ENCODE assay signal across 17 cellular contexts in genomic region chr18:58753976-58754375, GRCh38.
DNase-seq lines count a peak whose midpoint lies in the region; ATAC-seq, FAIRE-seq and TF ChIP-seq lines count a peak whose summit lies in the region.
"Had no signal": no experiment of that assay in that cellular context is flagged by ENCODE, and none has a peak within 500 bp of the region (broad histone marks: within the 10 kb centered on the region; RNA-seq: fewer than 3 reads in every experiment).

No MANE protein-coding gene starts in this region.

- FAIRE-seq in keratinocyte (lab: Jason Lieb, UNC) = peak; percentile 55

- H3K27ac ChIP-seq in CD4-positive, alpha-beta T cell (ENCODE audit: low read depth, low read length) = no peak overlapping the region
- H3K27ac ChIP-seq in GM23338 (ENCODE audit: low read depth) = no peak overlapping the region
- no peak overlapping the region for H3K27ac ChIP-seq in keratinocyte (ENCODE audit: control insufficient read depth, insufficient read depth, low read length)
- H3K27ac ChIP-seq: esophagus muscularis mucosa had no signal

- H3K4me2 ChIP-seq in GM23338 (no peak overlapping the region), keratinocyte (ENCODE audit: control insufficient read depth, extremely low read depth, insufficient read depth, low read depth, low read length) (no peak overlapping the region)

- H3K79me2 ChIP-seq in GM23338 (replicated peaks; ENCODE audit: insufficient read depth) (no peaks in the 10 kb centered on the region), keratinocyte (ENCODE audit: control insufficient read depth, insufficient read depth, low read length) (no peaks in the 10 kb centered on the region)

- H3K36me3 ChIP-seq in GM23338 (ENCODE audit: insufficient read depth) = no peaks in the 10 kb centered on the region
- H3K36me3 ChIP-seq in keratinocyte (ENCODE audit: control insufficient read depth in 2 of 2, extremely low read depth in 1 of 2, insufficient read depth in 2 of 2, low read length in 2 of 2) = peaks cover 4 to 19% of the 10 kb centered on the region in 2 experiments

- peaks cover 32% of the 10 kb centered on the region for H3K36me3 Mint-ChIP-seq in CD4-positive, alpha-beta T cell (ENCODE audit: low read depth)
- H3K36me3 Mint-ChIP-seq in GM23338 (ENCODE audit: low read depth) = peaks cover 13% of the 10 kb centered on the region

- H3K4me1 ChIP-seq in GM23338 (ENCODE audit: insufficient read depth) (no peaks in the 10 kb centered on the region), keratinocyte (ENCODE audit: control insufficient read depth, extremely low read depth, insufficient read depth, low read length) (peaks cover 17% of the 10 kb centered on the region)

- H3K9me1 ChIP-seq in keratinocyte (ENCODE audit: control insufficient read depth, extremely low read depth, insufficient read depth, low read length) = no peaks in the 10 kb centered on the region

- H3F3A ChIP-seq in GM23338 (replicated peaks; ENCODE audit: low read depth) = no peaks in the 10 kb centered on the region

- no peaks in the 10 kb centered on the region for H3K9me3 Mint-ChIP-seq in CD4-positive, alpha-beta T cell
- no peaks in the 10 kb centered on the region for H3K9me3 Mint-ChIP-seq in GM23338
- H3K9me3 Mint-ChIP-seq: activated T-helper 2 cell treated with anti-CD3 and anti-CD28 coated beads, Interferon-gamma antibody, Interleukin-2, Interleukin-4, amounts not matched to agents 10 μg/mL and 5 μg/mL and 100 μg/mL, durations not matched to agents 14 hours and 24 hours and 36 hours; neural crest cell had no signal

- POLR2A ChIA-PET in CD4-positive, alpha-beta T cell (lab: Charles Lee) = interaction anchor here (1.3 to 2.4 kb wide), 4 partner anchors 10 to 216 kb away, joined by 4 to 12 read pairs (median 8); partner anchors contain the start of gene MALT1

- H3K4me3 ChIP-seq in GM23338 (no peak overlapping the region), astrocyte of the spinal cord (ENCODE audit: low read depth, low read length) (no peak overlapping the region), keratinocyte (ENCODE audit: control insufficient read depth in 2 of 3, extremely low read depth in 1 of 3, insufficient read depth in 2 of 3, low read depth in 1 of 3, low read length in 3 of 3) (no peak overlapping the region)
- H3K4me3 ChIP-seq: esophagus muscularis mucosa had no signal

- peak overlapping the region; percentile 72 for H3K27ac Mint-ChIP-seq in CD4-positive, alpha-beta T cell
- no peak overlapping the region for H3K27ac Mint-ChIP-seq in GM23338
- H3K27ac Mint-ChIP-seq: activated T-helper 2 cell treated with anti-CD3 and anti-CD28 coated beads, Interferon-gamma antibody, Interleukin-2, Interleukin-4, amounts not matched to agents 10 μg/mL and 5 μg/mL and 100 μg/mL, durations not matched to agents 14 hours and 24 hours and 36 hours had no signal

- TF ChIP-seq CTCF in CD4-positive, alpha-beta T cell (IDR thresholded peaks at IDR 0.05) = no peak
- TF ChIP-seq CTCF in GM23338 (conservative IDR thresholded peaks at IDR 0.05; ENCODE audit: low read depth in 2 of 2) = no peak
- TF ChIP-seq CTCF in astrocyte of the spinal cord (IDR thresholded peaks at IDR 0.05; ENCODE audit: low read depth, low read length) = no peak
- no peak for TF ChIP-seq CTCF in keratinocyte (optimal IDR thresholded peaks at IDR 0.05 in 1 of 3, IDR thresholded peaks at IDR 0.05 in 1 of 3, conservative IDR thresholded peaks at IDR 0.05 in 1 of 3; ENCODE audit: extremely low read depth in 1 of 3, insufficient read depth in 2 of 3, low read length in 3 of 3)

- no peaks in the 10 kb centered on the region for H3K27me3 Mint-ChIP-seq in CD4-positive, alpha-beta T cell
- peaks cover 3% of the 10 kb centered on the region for H3K27me3 Mint-ChIP-seq in GM23338 (ENCODE audit: insufficient read depth, low read depth, poor library complexity)

- H4K20me1 ChIP-seq in GM23338 (replicated peaks; ENCODE audit: insufficient read depth) = no peaks in the 10 kb centered on the region
- H4K20me1 ChIP-seq in keratinocyte (ENCODE audit: control insufficient read depth, extremely low read depth, insufficient read depth, low read length) = no peaks in the 10 kb centered on the region

- H3K4me3 Mint-ChIP-seq in CD4-positive, alpha-beta T cell = no peak overlapping the region
- no peak overlapping the region for H3K4me3 Mint-ChIP-seq in GM23338
- H3K4me3 Mint-ChIP-seq: neural crest cell had no signal

- in situ Hi-C loops in astrocyte of the spinal cord (cut with HindIII; ENCODE audit: low sequenced_read_pairs) = loop anchor here (25.0 kb wide), 1 partner anchor 217 kb away; no protein-coding TSS in a partner anchor

- intact Hi-C loops in CD4-positive, alpha-beta T cell (cut with DNase I, micrococcal nuclease) = loop anchor here in 1 of 2 experiments (2.0 kb wide), 1 partner anchor 67 kb away; no protein-coding TSS in a partner anchor

- peaks cover 5% of the 10 kb centered on the region for H3K9me3 ChIP-seq in CD4-positive, alpha-beta T cell (ENCODE audit: control insufficient read depth, low read length)
- H3K9me3 ChIP-seq in keratinocyte (ENCODE audit: control insufficient read depth, low read depth, low read length) = no peaks in the 10 kb centered on the region

- no peak for ATAC-seq in CD4-positive, alpha-beta T cell (ENCODE audit: poor library complexity)
- ATAC-seq in GM23338 (peak; percentile 22; the same call in 2 of the 3 replicates), HG03432 (IDR thresholded peaks at IDR 0.05; ENCODE audit: unreplicated experiment) (no peak)

- H3K9me2 ChIP-seq in GM23338 (ENCODE audit: insufficient read depth) = 0 out of 2 replicates have a peak, but pooled peaks cover 8% of the 10 kb centered on the region

- dilution Hi-C loops in keratinocyte (cut with MboI; ENCODE audit: extremely low pct_ligation_motif_present, low sequenced_read_pairs) = no loop called here

- no peak overlapping the region for H2AFZ ChIP-seq in GM23338
- H2AFZ ChIP-seq in keratinocyte (ENCODE audit: control insufficient read depth, low read length) = no peak overlapping the region

- CTCF ChIA-PET in CD4-positive, alpha-beta T cell (lab: Charles Lee) = interaction anchor here (3.6 kb wide), 1 partner anchor 10 kb away, joined by 17 read pairs; no protein-coding TSS in a partner anchor

- H3K4me1 Mint-ChIP-seq in CD4-positive, alpha-beta T cell (ENCODE audit: low read depth) = peaks cover 48% of the 10 kb centered on the region
- H3K4me1 Mint-ChIP-seq in GM23338 = peaks cover 8% of the 10 kb centered on the region

- no peaks in the 10 kb centered on the region for H3K27me3 ChIP-seq in CD4-positive, alpha-beta T cell (ENCODE audit: control insufficient read depth, insufficient read depth, low read length)
- H3K27me3 ChIP-seq in GM23338 (ENCODE audit: insufficient read depth) = no peaks in the 10 kb centered on the region
- H3K27me3 ChIP-seq in keratinocyte (ENCODE audit: control insufficient read depth, extremely low read depth, insufficient read depth, low read length) = no peaks in the 10 kb centered on the region

- DNase-seq in CD4-positive, alpha-beta T cell = no peak
- no peak for DNase-seq in GM23338 (ENCODE audit: low spot score)
- peak; percentile 24 for DNase-seq in astrocyte of the spinal cord (ENCODE audit: low read depth, low spot score)
- no peak for DNase-seq in keratinocyte (ENCODE audit: low read depth, low spot score)
- no peak for DNase-seq in GF-D8 (lab: John Stamatoyannopoulos, UW)
- DNase-seq in AG08395 (ENCODE audit: low spot score) = no peak
- DNase-seq in stimulated activated CD4-positive, alpha-beta T cell treated with anti-CD3 and anti-CD28 coated beads, Interleukin-4, amount 100 ng/mL, for 1 hour = no peak
- DNase-seq: activated CD4-positive, alpha-beta T cell treated with anti-CD3 and anti-CD28 coated beads for 48 hours; amniotic stem cell; central memory CD4-positive, alpha-beta T cell; NCI-H2171 treated with DMSO at 0.1 percent for 48 hours; NCI-H526; T-helper 1 cell had no signal

- no peak overlapping the region for H3K9ac ChIP-seq in keratinocyte (ENCODE audit: control insufficient read depth, extremely low read depth, insufficient read depth, low read length)

TF ChIP-seq in GM23338, 12 proteins besides CTCF, POLR2A, EP300 and RAD21 (continues in another document):
- TF ChIP-seq EZH2 (IDR thresholded peaks at IDR 0.05; ENCODE audit: low read depth, unreplicated experiment) = no peak
- TF ChIP-seq ETS1 (IDR thresholded peaks at IDR 0.05) = no peak
- no peak for TF ChIP-seq NANOG (IDR thresholded peaks at IDR 0.05; ENCODE audit: borderline replicate concordance)
